In genomic region chr5:133025804-133026663, GRCh38 we compare ENCODE assay signal across 1 cellular context.
A peak's percentile ranks its signal among the peaks of the same experiment; 100 is the strongest.
TF ChIP-seq lines count a peak whose summit lies in the region.

Gene ZCCHC10 (minus strand): TSS chr5:133026549. CDS start chr5:133026537, 12 bp downstream.

TF ChIP-seq in HepG2, 621 proteins besides CTCF, POLR2A, EP300 and RAD21 (continued from another document and continues in another):
- TF ChIP-seq, protein P1, sequence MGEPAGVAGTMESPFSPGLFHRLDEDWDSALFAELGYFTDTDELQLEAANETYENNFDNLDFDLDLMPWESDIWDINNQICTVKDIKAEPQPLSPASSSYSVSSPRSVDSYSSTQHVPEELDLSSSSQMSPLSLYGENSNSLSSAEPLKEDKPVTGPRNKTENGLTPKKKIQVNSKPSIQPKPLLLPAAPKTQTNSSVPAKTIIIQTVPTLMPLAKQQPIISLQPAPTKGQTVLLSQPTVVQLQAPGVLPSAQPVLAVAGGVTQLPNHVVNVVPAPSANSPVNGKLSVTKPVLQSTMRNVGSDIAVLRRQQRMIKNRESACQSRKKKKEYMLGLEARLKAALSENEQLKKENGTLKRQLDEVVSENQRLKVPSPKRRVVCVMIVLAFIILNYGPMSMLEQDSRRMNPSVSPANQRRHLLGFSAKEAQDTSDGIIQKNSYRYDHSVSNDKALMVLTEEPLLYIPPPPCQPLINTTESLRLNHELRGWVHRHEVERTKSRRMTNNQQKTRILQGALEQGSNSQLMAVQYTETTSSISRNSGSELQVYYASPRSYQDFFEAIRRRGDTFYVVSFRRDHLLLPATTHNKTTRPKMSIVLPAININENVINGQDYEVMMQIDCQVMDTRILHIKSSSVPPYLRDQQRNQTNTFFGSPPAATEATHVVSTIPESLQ (CRISPR knock-in tag; conservative IDR thresholded peaks at IDR 0.05) = no peak
- TF ChIP-seq, protein P2, sequence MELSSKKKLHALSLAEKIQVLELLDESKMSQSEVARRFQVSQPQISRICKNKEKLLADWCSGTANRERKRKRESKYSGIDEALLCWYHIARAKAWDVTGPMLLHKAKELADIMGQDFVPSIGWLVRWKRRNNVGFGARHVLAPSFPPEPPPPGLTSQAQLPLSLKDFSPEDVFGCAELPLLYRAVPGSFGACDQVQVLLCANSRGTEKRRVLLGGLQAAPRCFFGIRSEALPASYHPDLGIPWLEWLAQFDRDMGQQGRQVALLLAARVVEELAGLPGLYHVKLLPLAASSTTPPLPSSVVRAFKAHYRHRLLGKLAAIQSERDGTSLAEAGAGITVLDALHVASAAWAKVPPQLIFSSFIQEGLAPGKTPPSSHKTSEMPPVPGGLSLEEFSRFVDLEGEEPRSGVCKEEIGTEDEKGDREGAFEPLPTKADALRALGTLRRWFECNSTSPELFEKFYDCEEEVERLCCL (CRISPR knock-in tag; IDR thresholded peaks at IDR 0.05; ENCODE audit: borderline replicate concordance) = no peak
- TF ChIP-seq ZGPAT (CRISPR knock-in tag; IDR thresholded peaks at IDR 0.05) (peak; percentile 47), NFE2L2 (IDR thresholded peaks at IDR 0.05; ENCODE audit: low read length) (no peak), POLR2AphosphoS5 (IDR thresholded peaks at IDR 0.05; ENCODE audit: low read depth, low read length) (peak; percentile 85), BCL3 (CRISPR knock-in tag; IDR thresholded peaks at IDR 0.05) (no peak), IKZF1 (IDR thresholded peaks at IDR 0.05) (no peak), HMGXB3 (CRISPR knock-in tag; IDR thresholded peaks at IDR 0.05; ENCODE audit: borderline replicate concordance) (no peak; the same call in 1 of the 2 replicates), BCLAF1 (IDR thresholded peaks at IDR 0.05) (no peak), ZSCAN30 (CRISPR knock-in tag; IDR thresholded peaks at IDR 0.05) (no peak), NR3C1 (CRISPR knock-in tag; IDR thresholded peaks at IDR 0.05) (no peak), ZNF496 (CRISPR knock-in tag; IDR thresholded peaks at IDR 0.05; ENCODE audit: insufficient replicate concordance) (no peak), KLF15 (CRISPR knock-in tag; IDR thresholded peaks at IDR 0.05; ENCODE audit: borderline replicate concordance) (no peak), SMAD1 (CRISPR knock-in tag; IDR thresholded peaks at IDR 0.05; ENCODE audit: borderline replicate concordance, low read depth) (no peak), ZNF816 (CRISPR knock-in tag; IDR thresholded peaks at IDR 0.05; ENCODE audit: borderline replicate concordance) (0 out of 2 replicates have a peak, but pooled peaks have one; percentile 49), ZFX (CRISPR knock-in tag; IDR thresholded peaks at IDR 0.05; ENCODE audit: low read depth) (peak; percentile 79), FOSL1 (CRISPR knock-in tag; IDR thresholded peaks at IDR 0.05; ENCODE audit: borderline replicate concordance) (no peak), SNAPC4 (CRISPR knock-in tag; IDR thresholded peaks at IDR 0.05) (0 out of 2 replicates have a peak, but pooled peaks have one; percentile 60), ZNF703 (CRISPR knock-in tag; IDR thresholded peaks at IDR 0.05; ENCODE audit: borderline replicate concordance) (no peak), SRF (IDR thresholded peaks at IDR 0.05; ENCODE audit: low read depth, low read length) (no peak), ZNF563 (CRISPR knock-in tag; IDR thresholded peaks at IDR 0.05) (0 out of 2 replicates have a peak, but pooled peaks have one; percentile 56), ZEB1 (IDR thresholded peaks at IDR 0.05; ENCODE audit: insufficient replicate concordance, low read depth) (peak; percentile 25), GABPA (IDR thresholded peaks at IDR 0.05; ENCODE audit: low read depth, low read length) (no peak), GABPA (CRISPR knock-in tag; IDR thresholded peaks at IDR 0.05; ENCODE audit: low read depth) (peak; percentile 56; the same call in 1 of the 2 replicates), CSRNP2 (CRISPR knock-in tag; conservative IDR thresholded peaks at IDR 0.05; ENCODE audit: low read depth) (no peak), ZNF780A (CRISPR knock-in tag; IDR thresholded peaks at IDR 0.05) (no peak), ZSCAN5A (CRISPR knock-in tag; IDR thresholded peaks at IDR 0.05; ENCODE audit: borderline replicate concordance) (peak; percentile 64; the same call in 1 of the 2 replicates)
- TF ChIP-seq, protein P3, sequence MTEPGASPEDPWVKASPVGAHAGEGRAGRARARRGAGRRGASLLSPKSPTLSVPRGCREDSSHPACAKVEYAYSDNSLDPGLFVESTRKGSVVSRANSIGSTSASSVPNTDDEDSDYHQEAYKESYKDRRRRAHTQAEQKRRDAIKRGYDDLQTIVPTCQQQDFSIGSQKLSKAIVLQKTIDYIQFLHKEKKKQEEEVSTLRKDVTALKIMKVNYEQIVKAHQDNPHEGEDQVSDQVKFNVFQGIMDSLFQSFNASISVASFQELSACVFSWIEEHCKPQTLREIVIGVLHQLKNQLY (CRISPR knock-in tag; IDR thresholded peaks at IDR 0.05) = no peak
- TF ChIP-seq, protein P4, sequence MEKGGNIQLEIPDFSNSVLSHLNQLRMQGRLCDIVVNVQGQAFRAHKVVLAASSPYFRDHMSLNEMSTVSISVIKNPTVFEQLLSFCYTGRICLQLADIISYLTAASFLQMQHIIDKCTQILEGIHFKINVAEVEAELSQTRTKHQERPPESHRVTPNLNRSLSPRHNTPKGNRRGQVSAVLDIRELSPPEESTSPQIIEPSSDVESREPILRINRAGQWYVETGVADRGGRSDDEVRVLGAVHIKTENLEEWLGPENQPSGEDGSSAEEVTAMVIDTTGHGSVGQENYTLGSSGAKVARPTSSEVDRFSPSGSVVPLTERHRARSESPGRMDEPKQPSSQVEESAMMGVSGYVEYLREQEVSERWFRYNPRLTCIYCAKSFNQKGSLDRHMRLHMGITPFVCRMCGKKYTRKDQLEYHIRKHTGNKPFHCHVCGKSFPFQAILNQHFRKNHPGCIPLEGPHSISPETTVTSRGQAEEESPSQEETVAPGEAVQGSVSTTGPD (CRISPR knock-in tag; IDR thresholded peaks at IDR 0.05) = no peak
